8 cellular contexts compared by ENCODE assay signal in genomic region chr11:8604078-8604723, GRCh38. TPM values are rescaled to one million over a fixed set of nuclear protein-coding genes. Genes with fewer than 3 reads are reported as not detected.
DNase-seq lines count a peak whose midpoint lies in the region; ATAC-seq lines count a peak whose summit lies in the region.

No MANE protein-coding gene starts in this region.

- no peak overlapping the region for H2AK5ac ChIP-seq in neuronal stem cell (ENCODE audit: low read depth, low read length)

- H3K9ac ChIP-seq in neuronal stem cell (ENCODE audit: low read depth, low read length, poor library complexity), result no peak overlapping the region

- H2AFZ ChIP-seq in neuronal stem cell (ENCODE audit: low read length), result peak overlapping the region; percentile 15

- no CpG with 5 or more reads among the region's 9 CpGs for WGBS in neuronal stem cell (ENCODE audit: extremely low coverage in 2 of 2, insufficient read length in 2 of 2, insufficient replicate concordance in 1 of 2), 2 donors

- H3K23ac ChIP-seq in neuronal stem cell (ENCODE audit: low read depth, low read length, poor library complexity), result no peak overlapping the region

- no peak overlapping the region for H3K18ac ChIP-seq in neuronal stem cell (ENCODE audit: low read length)

- no peak overlapping the region for H3K27ac ChIP-seq in neuronal stem cell (replicated peaks; ENCODE audit: low read length)

- no peak overlapping the region for H3K4ac ChIP-seq in neuronal stem cell (ENCODE audit: low read length)

- H2BK15ac ChIP-seq in neuronal stem cell (ENCODE audit: low read length), result no peak overlapping the region

- H3K4me3 ChIP-seq in neuronal stem cell (ENCODE audit: low read length in 2 of 2), result no peak overlapping the region

- peaks cover 3 to 7% of the 10 kb centered on the region in 2 donors for H3K4me1 ChIP-seq in neuronal stem cell (ENCODE audit: control insufficient read depth in 2 of 2, insufficient read depth in 1 of 2, low read depth in 1 of 2, low read length in 2 of 2)

- H2BK5ac ChIP-seq in neuronal stem cell (ENCODE audit: low read length), result no peak overlapping the region

- DNase-seq in NCI-H2196 (lab: John Stamatoyannopoulos, UW; ENCODE audit: unreplicated experiment), result peak; percentile 17
- no peak for DNase-seq in NCI-H2196 treated with DMSO at 0.1 percent for 48 hours (lab: John Stamatoyannopoulos, UW; ENCODE audit: unreplicated experiment)
- peak; percentile 59 to 60 for DNase-seq in Kasumi-1 (lab: John Stamatoyannopoulos, UW)
- peak; percentile 56 for DNase-seq in UCSD-AML1 (lab: John Stamatoyannopoulos, UW; ENCODE audit: unreplicated experiment)
- DNase-seq in neuronal stem cell (ENCODE audit: low spot score), result peak; percentile 51
- DNase-seq in C1 segment of cervical spinal cord (lab: John Stamatoyannopoulos, UW), result no peak

- no peaks in the 10 kb centered on the region for H3K79me1 ChIP-seq in neuronal stem cell (ENCODE audit: low read depth, low read length)

- no peak overlapping the region for H4K8ac ChIP-seq in neuronal stem cell (ENCODE audit: low read depth, low read length)

- H3K9me3 ChIP-seq in neuronal stem cell (replicated peaks in 1 of 2; ENCODE audit: control insufficient read depth in 2 of 2, insufficient read depth in 1 of 2, low read depth in 1 of 2, low read length in 2 of 2), result no peaks in the 10 kb centered on the region

- no peak overlapping the region for H3K4me2 ChIP-seq in neuronal stem cell (ENCODE audit: insufficient read depth, low read length, poor library complexity, severe bottlenecking)

- ATAC-seq in GM21786 (IDR thresholded peaks at IDR 0.05; ENCODE audit: unreplicated experiment), result peak; percentile 80
- peak; percentile 96 for ATAC-seq in esophagus mucosa

- no peak overlapping the region for H2BK12ac ChIP-seq in neuronal stem cell (ENCODE audit: low read length)

- H3K36me3 ChIP-seq in neuronal stem cell (replicated peaks in 1 of 2; ENCODE audit: control insufficient read depth in 2 of 2, insufficient read depth in 2 of 2, low read length in 2 of 2), result no peaks in the 10 kb centered on the region

- no peaks in the 10 kb centered on the region for H3K27me3 ChIP-seq in neuronal stem cell (ENCODE audit: control insufficient read depth in 3 of 3, insufficient read depth in 3 of 3, low read depth in 1 of 3, low read length in 3 of 3)

- H3K14ac ChIP-seq in neuronal stem cell (ENCODE audit: low read length), result no peak overlapping the region

- no peak overlapping the region for H4K91ac ChIP-seq in neuronal stem cell (ENCODE audit: low read depth, low read length, poor library complexity)

- H2BK120ac ChIP-seq in neuronal stem cell (ENCODE audit: low read depth, low read length), result no peak overlapping the region

RNA-seq across cellular contexts. Expression of gene STK33, which starts 10.2 kb away (rescaled TPM):
- total RNA-seq in esophagus mucosa, result 0.52 TPM
- polyA plus RNA-seq in neuronal stem cell (2013, experiment 1 of 2), result 35.2 TPM
- polyA plus RNA-seq in neuronal stem cell (2013, experiment 2 of 2), result 33.3 TPM

Comparison
In these comparisons a context has a peak if more than half of its experiments do, and no peak if none do; other contexts are left out.
1. DNase-seq: peak in NCI-H2196 (single experiment), Kasumi-1 (2 of 2), UCSD-AML1 (single experiment) and neuronal stem cell (single experiment); none in NCI-H2196 treated with DMSO at 0.1 percent for 48 hours (single experiment) and C1 segment of cervical spinal cord (0 of 14).